In genomic region chr6:43150051-43150751, GRCh38 we compare ENCODE assay signal across 16 cellular contexts. TPM values are rescaled to one million over a fixed set of nuclear protein-coding genes. Genes with fewer than 3 reads are reported as not detected.
DNase-seq lines count a peak whose midpoint lies in the region; ATAC-seq, FAIRE-seq and TF ChIP-seq lines count a peak whose summit lies in the region.
"Had no signal": no experiment of that assay in that cellular context is flagged by ENCODE, and none has a peak within 500 bp of the region (broad histone marks: within the 10 kb centered on the region; RNA-seq: fewer than 3 reads in every experiment).

No MANE protein-coding gene starts in this region.

- TF ChIP-seq CTCF in endodermal cell (conservative IDR thresholded peaks at IDR 0.05): no peak
- TF ChIP-seq CTCF in pancreas (IDR thresholded peaks at IDR 0.05): no peak
- no peak for TF ChIP-seq CTCF in GM13976 (IDR thresholded peaks at IDR 0.05; ENCODE audit: borderline replicate concordance, control extremely low read depth, extremely low read depth, insufficient read depth, missing control alignments)

- peak overlapping the region; percentile 33 for H3K27ac Mint-ChIP-seq in endodermal cell
- H3K27ac Mint-ChIP-seq: activated B cell treated with CpG ODN at 0.5 μM for 24 hours had no signal

- H3K9me3 Mint-ChIP-seq in endodermal cell: no peaks in the 10 kb centered on the region
- H3K9me3 Mint-ChIP-seq: activated B cell treated with CpG ODN at 0.5 μM for 24 hours had no signal

- H3K9ac ChIP-seq in BLaER1 treated with 17β-estradiol and CSF1 and Interleukin-3, amounts not matched to agents 10 nM and 100 nM: no peak overlapping the region
- no peak overlapping the region for H3K9ac ChIP-seq in endodermal cell (ENCODE audit: extremely low read depth, low read length, poor library complexity, severe bottlenecking)

- DNase-seq in NCI-H69 (lab: John Stamatoyannopoulos, UW): peak; percentile 18
- DNase-seq in endodermal cell: no peak
- peak in 4 of 6 donors; percentile 52 to 81 (median 72) for DNase-seq in pancreas
- no peak for DNase-seq in GM13976 (ENCODE audit: low spot score)
- no peak for DNase-seq in MG63
- DNase-seq in amniotic stem cell (lab: John Stamatoyannopoulos, UW): no peak
- DNase-seq: activated B cell treated with CpG ODN at 0.5 μM for 24 hours, COR-L47, foreskin melanocyte, NCI-H1694, SHP77, spleen, upper lobe of left lung had no signal

- H3K27ac ChIP-seq in BLaER1 treated with 17β-estradiol and CSF1 and Interleukin-3, amounts not matched to agents 10 nM and 100 nM: no peak overlapping the region
- H3K27ac ChIP-seq in endodermal cell (ENCODE audit: low read depth, low read length) (no peak overlapping the region), pancreas (peak overlapping the region in 3 of 4 donors; percentile 2 to 47 (median 40))
- H3K27ac ChIP-seq: spleen, upper lobe of left lung had no signal

- peak overlapping the region in 6 of 11 experiments; percentile 4 to 26 (median 14); a peak in 4 of 22 replicates for H3K4me2 ChIP-seq in BLaER1 treated with 17β-estradiol and CSF1 and Interleukin-3, amounts not matched to agents 10 nM and 100 nM

- H3K4me1 Mint-ChIP-seq in endodermal cell: no peaks in the 10 kb centered on the region
- H3K4me1 Mint-ChIP-seq: activated B cell treated with CpG ODN at 0.5 μM for 24 hours had no signal

- peak; percentile 93 to 97 (median 94) for ATAC-seq in pancreas
- ATAC-seq in GM19328 (IDR thresholded peaks at IDR 0.05; ENCODE audit: unreplicated experiment): no peak

- peaks cover 3 to 79% (median 47%) of the 10 kb centered on the region in 11 experiments; a peak in 19 of 22 replicates for H3K36me3 ChIP-seq in BLaER1 treated with 17β-estradiol and CSF1 and Interleukin-3, amounts not matched to agents 10 nM and 100 nM
- H3K36me3 ChIP-seq in endodermal cell (ENCODE audit: control insufficient read depth, insufficient read depth, low read length): peaks cover 52% of the 10 kb centered on the region
- H3K36me3 ChIP-seq in pancreas: no peaks in the 10 kb centered on the region
- H3K36me3 ChIP-seq in MG63: no peaks in the 10 kb centered on the region

- H3K27me3 Mint-ChIP-seq in endodermal cell (ENCODE audit: insufficient read depth): no peaks in the 10 kb centered on the region

- FAIRE-seq in pancreas (lab: Jason Lieb, UNC): no peak
- FAIRE-seq: GM12891 had no signal

- H3K9me3 ChIP-seq in BLaER1 treated with 17β-estradiol and CSF1 and Interleukin-3, amounts not matched to agents 10 nM and 100 nM (replicated peaks in 1 of 11): no peaks in the 10 kb centered on the region
- H3K9me3 ChIP-seq in endodermal cell (ENCODE audit: control insufficient read depth, low read length) (no peaks in the 10 kb centered on the region), pancreas (no peaks in the 10 kb centered on the region), MG63 (no peaks in the 10 kb centered on the region)
- H3K9me3 ChIP-seq: spleen, upper lobe of left lung had no signal

- no peak overlapping the region for H3K4me3 ChIP-seq in BLaER1 treated with 17β-estradiol and CSF1 and Interleukin-3, amounts not matched to agents 10 nM and 100 nM
- H3K4me3 ChIP-seq in endodermal cell (ENCODE audit: low read length): no peak overlapping the region
- H3K4me3 ChIP-seq in pancreas: no peak overlapping the region
- H3K4me3 ChIP-seq in MG63: no peak overlapping the region
- H3K4me3 ChIP-seq: spleen, upper lobe of left lung had no signal

- H3K36me3 Mint-ChIP-seq in endodermal cell (ENCODE audit: low read depth): peaks cover 34% of the 10 kb centered on the region

- in situ Hi-C loops in GM13976 (cut with MboI; ENCODE audit: low sequenced_read_pairs, unreplicated experiment): no loop called here

- H4K20me1 ChIP-seq in BLaER1 treated with 17β-estradiol and CSF1 and Interleukin-3, amounts not matched to agents 10 nM and 100 nM: 0 out of 22 replicates have a peak, but pooled peaks cover 0 to 6% (median 0%) of the 10 kb centered on the region in 11 experiments

- H3K27me3 ChIP-seq in BLaER1 treated with 17β-estradiol and CSF1 and Interleukin-3, amounts not matched to agents 10 nM and 100 nM: no peaks in the 10 kb centered on the region
- H3K27me3 ChIP-seq in endodermal cell (ENCODE audit: control insufficient read depth, insufficient read depth, low read length, poor library complexity, severe bottlenecking) (no peaks in the 10 kb centered on the region), pancreas (no peaks in the 10 kb centered on the region), MG63 (no peaks in the 10 kb centered on the region)
- H3K27me3 ChIP-seq: spleen, upper lobe of left lung had no signal

- WGBS in endodermal cell (ENCODE audit: insufficient coverage in 1 of 2, insufficient read length in 1 of 2), 2 experiments: 96 to 97% methylated on average over 5 to 7 of the region's 7 CpGs
- 9 to 11% methylated on average over 7 of the region's 7 CpGs for WGBS in pancreas, 2 donors

- peaks cover 0 to 17% (median 7%) of the 10 kb centered on the region in 10 experiments; a peak in 9 of 20 replicates for H3K4me1 ChIP-seq in BLaER1 treated with 17β-estradiol and CSF1 and Interleukin-3, amounts not matched to agents 10 nM and 100 nM
- H3K4me1 ChIP-seq in endodermal cell (ENCODE audit: control insufficient read depth, insufficient read depth, low read length): no peaks in the 10 kb centered on the region
- peaks cover 0 to 13% (median 7%) of the 10 kb centered on the region in 3 donors for H3K4me1 ChIP-seq in pancreas
- H3K4me1 ChIP-seq: upper lobe of left lung had no signal

- H3K4me3 Mint-ChIP-seq in endodermal cell: no peak overlapping the region
- H3K4me3 Mint-ChIP-seq: activated B cell treated with CpG ODN at 0.5 μM for 24 hours had no signal

- intact Hi-C loops in pancreas (cut with DNase I): no loop called here

RNA-seq across cellular contexts. Expression of gene SRF, which starts 20.9 kb away (rescaled TPM):
- total RNA-seq in endodermal cell (10 to 100 TPM; 32.7 to 44.2 TPM), pancreas (10 to 100 TPM in 3 of 6 donors, 1 to 10 TPM in 3; 7.2 to 12.8 (median 9.8) TPM)
- 37.7 TPM for polyA plus RNA-seq in endodermal cell (2013, experiment 1 of 2)
- polyA plus RNA-seq in endodermal cell (2013, experiment 2 of 2): 35.2 TPM
- 10 to 100 TPM; 11.0 to 11.9 TPM for polyA plus RNA-seq in pancreas
- 20.9 and 22.8 TPM in 2 replicates for total RNA-seq in MG63 (2014; rRNA removed; shearing (Covaris generic); ENCODE audit: low replicate concordance)

RNA-seq across cellular contexts. Expression of gene CUL9, which starts 31.8 kb away (rescaled TPM):
- total RNA-seq in endodermal cell: 10 to 100 TPM; 30.3 to 34.1 TPM
- polyA plus RNA-seq in endodermal cell (2013, experiment 1 of 2): 27.8 TPM
- polyA plus RNA-seq in endodermal cell (2013, experiment 2 of 2): 26.6 TPM
- total RNA-seq in pancreas: 10 to 100 TPM; 11.3 to 26.7 (median 13.8) TPM
- 10 to 100 TPM; 86.6 to 99.3 TPM for polyA plus RNA-seq in pancreas
- total RNA-seq in MG63 (2014; rRNA removed; shearing (Covaris generic); ENCODE audit: low replicate concordance): 6.2 and 47.2 TPM in 2 replicates

Comparison
In these comparisons a context has a peak if more than half of its experiments do, and no peak if none do; other contexts are left out.
1. H3K27ac ChIP-seq: peak in pancreas (3 of 4); none in BLaER1 treated with 17β-estradiol and CSF1 and Interleukin-3, amounts not matched to agents 10 nM and 100 nM (0 of 11) and endodermal cell (single experiment).
2. DNase-seq: peak in NCI-H69 (single experiment) and pancreas (4 of 6); none in endodermal cell (single experiment), GM13976 (single experiment), MG63 (single experiment) and amniotic stem cell (single experiment).